In the genomic region with DNA sequence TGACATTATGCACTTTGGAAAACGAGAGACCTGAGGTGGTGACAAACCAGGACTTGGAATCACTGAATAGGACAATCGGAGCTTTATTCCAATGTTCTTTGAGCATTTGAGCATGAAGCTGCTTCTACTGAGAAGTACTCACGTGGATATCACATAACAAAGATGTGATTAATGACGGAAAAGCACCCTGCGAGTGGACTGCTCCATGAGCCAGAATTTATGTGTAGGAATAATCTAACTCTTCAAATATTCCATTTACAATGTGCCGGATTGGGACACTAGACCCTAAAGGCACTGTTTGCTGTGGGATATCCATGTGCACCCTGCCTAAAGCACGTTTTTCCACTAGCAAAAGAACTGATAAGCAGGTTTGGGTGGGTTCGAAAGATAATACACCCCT, we compare ENCODE assay signal across 8 cellular contexts. TPM values are rescaled to one million over a fixed set of nuclear protein-coding genes. Genes with fewer than 3 reads are reported as not detected.
DNase-seq lines count a peak whose midpoint lies in the region; ATAC-seq and TF ChIP-seq lines count a peak whose summit lies in the region.

No MANE protein-coding gene starts in this region.

- no peak for DNase-seq in CD4-positive, alpha-beta T cell
- DNase-seq in dermis blood vessel endothelial cell (peak; percentile 43), HPDE6-E6E7 (ENCODE audit: extremely low spot score) (no peak), NCI-H446 treated with DMSO at 0.1 percent for 48 hours (lab: John Stamatoyannopoulos, UW) (no peak)
- DNase-seq in natural killer cell treated with Interleukin-12 subunit alpha and Interleukin-12 subunit beta and Interleukin-15 and Interleukin-18, amount 100 ng/mL, for 72 hours (ENCODE audit: low spot score): no peak

- H3K36me3 ChIP-seq in Loucy (ENCODE audit: insufficient read depth, low read length): no peaks in the 10 kb centered on the region

- H3K27ac Mint-ChIP-seq in CD4-positive, alpha-beta T cell: peak overlapping the region; percentile 99
- peak overlapping the region; percentile 85 to 96 for H3K27ac Mint-ChIP-seq in natural killer cell treated with Interleukin-12 subunit alpha and Interleukin-12 subunit beta and Interleukin-15 and Interleukin-18, amount 100 ng/mL, for 72 hours

- POLR2A ChIA-PET in CD4-positive, alpha-beta T cell (lab: Charles Lee): interaction anchor here (0.7 to 4.1 kb wide), 32 partner anchors 9 to 245 kb away, joined by 3 to 45 read pairs (median 8); a partner anchor contains a TSS

- no peaks in the 10 kb centered on the region for H3K9me3 Mint-ChIP-seq in CD4-positive, alpha-beta T cell
- H3K9me3 Mint-ChIP-seq in natural killer cell treated with Interleukin-12 subunit alpha and Interleukin-12 subunit beta and Interleukin-15 and Interleukin-18, amount 100 ng/mL, for 72 hours: no peaks in the 10 kb centered on the region

- no peak overlapping the region for H3K9ac ChIP-seq in Loucy (ENCODE audit: low read depth, low read length, poor library complexity, severe bottlenecking)

- peak overlapping the region; percentile 74 for H3K4me2 ChIP-seq in Loucy (ENCODE audit: low read depth, low read length, poor library complexity, severe bottlenecking)

- H3K36me3 Mint-ChIP-seq in CD4-positive, alpha-beta T cell (ENCODE audit: low read depth): peaks cover 19% of the 10 kb centered on the region
- H3K36me3 Mint-ChIP-seq in natural killer cell treated with Interleukin-12 subunit alpha and Interleukin-12 subunit beta and Interleukin-15 and Interleukin-18, amount 100 ng/mL, for 72 hours: peaks cover 6% of the 10 kb centered on the region

- peaks cover 10% of the 10 kb centered on the region; the same call in 1 of the 2 replicates for H3F3A ChIP-seq in Loucy (ENCODE audit: low read depth)

- H3K4me1 Mint-ChIP-seq in CD4-positive, alpha-beta T cell (ENCODE audit: low read depth): peaks cover 46% of the 10 kb centered on the region
- peaks cover 10 to 32% of the 10 kb centered on the region in 2 donors for H3K4me1 Mint-ChIP-seq in natural killer cell treated with Interleukin-12 subunit alpha and Interleukin-12 subunit beta and Interleukin-15 and Interleukin-18, amount 100 ng/mL, for 72 hours (ENCODE audit: low read depth in 2 of 2)

- no peaks in the 10 kb centered on the region for H3K9me2 ChIP-seq in Loucy (replicated peaks; ENCODE audit: low read depth, low read length)

- H3K27me3 Mint-ChIP-seq in CD4-positive, alpha-beta T cell: no peaks in the 10 kb centered on the region
- H3K27me3 Mint-ChIP-seq in natural killer cell treated with Interleukin-12 subunit alpha and Interleukin-12 subunit beta and Interleukin-15 and Interleukin-18, amount 100 ng/mL, for 72 hours: no peaks in the 10 kb centered on the region

- peak overlapping the region; percentile 83; the same call in 1 of the 2 replicates for H2AFZ ChIP-seq in Loucy (ENCODE audit: low read length)

- H3K4me3 ChIP-seq in Loucy (ENCODE audit: low read length, poor library complexity, severe bottlenecking): no peak overlapping the region

- CTCF ChIA-PET in CD4-positive, alpha-beta T cell (lab: Charles Lee): interaction anchor here (0.9 to 2.5 kb wide), 14 partner anchors 9 to 212 kb away, joined by 3 to 13 read pairs (median 4); no protein-coding TSS in a partner anchor

- peak overlapping the region; percentile 98 for H3K27ac ChIP-seq in CD4-positive, alpha-beta T cell (ENCODE audit: low read depth, low read length)

- ATAC-seq in CD4-positive, alpha-beta T cell (ENCODE audit: poor library complexity): no peak
- ATAC-seq in natural killer cell treated with Interleukin-12 subunit alpha and Interleukin-12 subunit beta and Interleukin-15 and Interleukin-18, amount 100 ng/mL, for 72 hours: no peak
- ATAC-seq in HG02840 (IDR thresholded peaks at IDR 0.05; ENCODE audit: low FRiP score, unreplicated experiment) (no peak), GM19351 (IDR thresholded peaks at IDR 0.05; ENCODE audit: unreplicated experiment) (no peak)

- no peak for TF ChIP-seq CTCF in CD4-positive, alpha-beta T cell (IDR thresholded peaks at IDR 0.05)
- no peak for TF ChIP-seq CTCF in Loucy (conservative IDR thresholded peaks at IDR 0.05; ENCODE audit: low read length)

- H3K27me3 ChIP-seq in CD4-positive, alpha-beta T cell (ENCODE audit: control insufficient read depth, insufficient read depth, low read length): no peaks in the 10 kb centered on the region
- no peaks in the 10 kb centered on the region for H3K27me3 ChIP-seq in Loucy (ENCODE audit: insufficient read depth, low read length, poor library complexity, severe bottlenecking)

- H4K20me1 ChIP-seq in Loucy (ENCODE audit: insufficient read depth, low read length, poor library complexity, severe bottlenecking): no peaks in the 10 kb centered on the region

- peaks cover 9% of the 10 kb centered on the region for H3K4me1 ChIP-seq in Loucy (ENCODE audit: insufficient read depth, low read length, poor library complexity, severe bottlenecking)

- H3K4me3 Mint-ChIP-seq in CD4-positive, alpha-beta T cell: peak overlapping the region; percentile 99
- peak overlapping the region; percentile 83 for H3K4me3 Mint-ChIP-seq in natural killer cell treated with Interleukin-12 subunit alpha and Interleukin-12 subunit beta and Interleukin-15 and Interleukin-18, amount 100 ng/mL, for 72 hours

- intact Hi-C loops in CD4-positive, alpha-beta T cell (cut with DNase I, micrococcal nuclease): loop anchor here (2.0 to 5.0 kb wide), 9 partner anchors 49 to 206 kb away; a partner anchor contains a TSS

- H3K79me2 ChIP-seq in Loucy (ENCODE audit: insufficient read depth, low read length): no peaks in the 10 kb centered on the region

- H3K9me3 ChIP-seq in CD4-positive, alpha-beta T cell (ENCODE audit: control insufficient read depth, low read length): no peaks in the 10 kb centered on the region
- no peaks in the 10 kb centered on the region for H3K9me3 ChIP-seq in Loucy (ENCODE audit: insufficient read depth, low read depth, low read length)

RNA-seq across cellular contexts. Expression of a gene that starts 0.9 kb away (rescaled TPM):
- 10 to 100 TPM; 33.3 to 35.6 TPM for total RNA-seq in CD4-positive, alpha-beta T cell
- total RNA-seq in dermis blood vessel endothelial cell: 9.2 and 13.1 TPM in 2 replicates
- 10 to 100 TPM; 21.8 to 22.8 TPM for total RNA-seq in natural killer cell treated with Interleukin-12 subunit alpha and Interleukin-12 subunit beta and Interleukin-15 and Interleukin-18, amount 100 ng/mL, for 72 hours

RNA-seq across cellular contexts. Expression of a gene that starts 48.1 kb away (rescaled TPM):
- total RNA-seq in CD4-positive, alpha-beta T cell: 10 to 100 TPM in 1 of 2 experiments, 1 to 10 TPM in 1; 9.5 to 12.6 TPM
- total RNA-seq in dermis blood vessel endothelial cell: 37.9 and 42.4 TPM in 2 replicates
- total RNA-seq in natural killer cell treated with Interleukin-12 subunit alpha and Interleukin-12 subunit beta and Interleukin-15 and Interleukin-18, amount 100 ng/mL, for 72 hours: 10 to 100 TPM; 15.5 to 15.9 TPM
